Comparison of ENCODE assay signal across 1 cellular context in the genomic region with DNA sequence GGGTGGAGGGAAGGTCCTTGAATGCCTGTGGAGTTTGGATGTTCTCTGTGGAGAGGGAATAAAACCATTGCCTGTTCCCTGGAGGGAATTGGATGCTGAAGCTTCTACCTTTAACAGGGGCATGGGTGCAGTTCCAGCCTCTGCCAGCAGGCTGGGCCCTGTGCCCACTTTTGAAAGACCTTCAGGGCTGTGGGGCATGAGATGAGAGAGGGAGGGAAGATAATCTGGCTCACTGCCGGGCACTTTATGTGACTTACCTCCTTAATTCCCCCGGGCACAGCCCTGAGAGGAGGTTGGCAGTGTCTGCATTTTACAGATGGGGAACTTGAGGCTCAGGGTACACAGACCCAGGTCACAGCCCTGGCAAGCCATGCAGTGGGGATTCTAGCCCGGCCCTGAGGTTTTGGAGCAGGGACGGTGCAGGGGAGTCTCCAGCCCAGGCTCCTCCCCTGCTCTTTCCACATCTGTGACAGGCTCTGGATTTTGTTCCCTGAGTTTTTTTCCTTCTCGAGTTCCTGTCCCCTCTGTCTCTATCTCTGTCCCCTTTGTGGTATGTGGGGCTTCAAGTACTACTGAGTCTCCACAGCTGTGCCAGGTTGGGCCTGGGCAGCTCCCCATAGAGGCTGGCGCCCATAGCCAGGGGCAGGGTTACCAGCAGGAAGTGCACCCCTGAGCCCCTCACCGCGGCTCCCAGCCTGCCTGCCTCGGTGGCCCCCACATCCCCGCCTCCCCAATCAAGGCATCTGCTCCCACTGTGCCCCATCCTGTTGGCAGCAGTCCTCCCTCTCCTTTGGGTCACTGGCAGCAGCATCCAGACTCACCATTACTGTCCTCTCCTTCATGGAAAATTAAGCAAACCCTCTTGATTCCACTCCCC.
TF ChIP-seq lines count a peak whose summit lies in the region.

No MANE protein-coding gene starts in this region.

TF ChIP-seq in HepG2, 621 proteins besides CTCF, POLR2A, EP300 and RAD21 (continued from another document and continues in another):
- TF ChIP-seq, protein P1, sequence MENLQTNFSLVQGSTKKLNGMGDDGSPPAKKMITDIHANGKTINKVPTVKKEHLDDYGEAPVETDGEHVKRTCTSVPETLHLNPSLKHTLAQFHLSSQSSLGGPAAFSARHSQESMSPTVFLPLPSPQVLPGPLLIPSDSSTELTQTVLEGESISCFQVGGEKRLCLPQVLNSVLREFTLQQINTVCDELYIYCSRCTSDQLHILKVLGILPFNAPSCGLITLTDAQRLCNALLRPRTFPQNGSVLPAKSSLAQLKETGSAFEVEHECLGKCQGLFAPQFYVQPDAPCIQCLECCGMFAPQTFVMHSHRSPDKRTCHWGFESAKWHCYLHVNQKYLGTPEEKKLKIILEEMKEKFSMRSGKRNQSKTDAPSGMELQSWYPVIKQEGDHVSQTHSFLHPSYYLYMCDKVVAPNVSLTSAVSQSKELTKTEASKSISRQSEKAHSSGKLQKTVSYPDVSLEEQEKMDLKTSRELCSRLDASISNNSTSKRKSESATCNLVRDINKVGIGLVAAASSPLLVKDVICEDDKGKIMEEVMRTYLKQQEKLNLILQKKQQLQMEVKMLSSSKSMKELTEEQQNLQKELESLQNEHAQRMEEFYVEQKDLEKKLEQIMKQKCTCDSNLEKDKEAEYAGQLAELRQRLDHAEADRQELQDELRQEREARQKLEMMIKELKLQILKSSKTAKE (CRISPR knock-in tag; IDR thresholded peaks at IDR 0.05; ENCODE audit: borderline replicate concordance): no peak
- TF ChIP-seq ZNF775 (CRISPR knock-in tag; IDR thresholded peaks at IDR 0.05; ENCODE audit: borderline replicate concordance) (no peak), RFXAP (CRISPR knock-in tag; IDR thresholded peaks at IDR 0.05; ENCODE audit: borderline replicate concordance) (0 out of 2 replicates have a peak, but pooled peaks have one; percentile 36), SIX4 (CRISPR knock-in tag; IDR thresholded peaks at IDR 0.05) (no peak), STAG1 (CRISPR knock-in tag; IDR thresholded peaks at IDR 0.05) (peak; percentile 97), KLF6 (CRISPR knock-in tag; IDR thresholded peaks at IDR 0.05) (no peak), KDM2A (CRISPR knock-in tag; IDR thresholded peaks at IDR 0.05; ENCODE audit: borderline replicate concordance, low read depth) (0 out of 2 replicates have a peak, but pooled peaks have one; percentile 32), MED13 (CRISPR knock-in tag; IDR thresholded peaks at IDR 0.05) (no peak), ONECUT2 (CRISPR knock-in tag; IDR thresholded peaks at IDR 0.05) (no peak), SMC3 (IDR thresholded peaks at IDR 0.05; ENCODE audit: low read length) (peak; percentile 85), ZSCAN30 (CRISPR knock-in tag; IDR thresholded peaks at IDR 0.05) (no peak), SIN3B (IDR thresholded peaks at IDR 0.05; ENCODE audit: low read length) (no peak), ZFX (CRISPR knock-in tag; IDR thresholded peaks at IDR 0.05; ENCODE audit: low read depth) (peak; percentile 5; the same call in 1 of the 2 replicates), SKI (IDR thresholded peaks at IDR 0.05; ENCODE audit: partially characterized antibody) (no peak), ZC3H13 (CRISPR knock-in tag; IDR thresholded peaks at IDR 0.05) (no peak), SALL1 (CRISPR knock-in tag; IDR thresholded peaks at IDR 0.05) (0 out of 2 replicates have a peak, but pooled peaks have one; percentile 31), ZNF33B (CRISPR knock-in tag; IDR thresholded peaks at IDR 0.05) (no peak), ZNF225 (CRISPR knock-in tag; IDR thresholded peaks at IDR 0.05) (no peak), KLF13 (CRISPR knock-in tag; IDR thresholded peaks at IDR 0.05) (no peak), HNF4A (CRISPR knock-in tag; IDR thresholded peaks at IDR 0.05) (0 out of 2 replicates have a peak, but pooled peaks have one; percentile 9), ISL2 (CRISPR knock-in tag; IDR thresholded peaks at IDR 0.05) (peak; percentile 32; the same call in 1 of the 2 replicates), KDM1A (CRISPR knock-in tag; IDR thresholded peaks at IDR 0.05) (no peak), ZKSCAN8 (CRISPR knock-in tag; IDR thresholded peaks at IDR 0.05; ENCODE audit: borderline replicate concordance) (no peak), ZFP90 (CRISPR knock-in tag; IDR thresholded peaks at IDR 0.05; ENCODE audit: borderline replicate concordance) (peak; percentile 72; the same call in 1 of the 2 replicates)
- TF ChIP-seq, protein P2, sequence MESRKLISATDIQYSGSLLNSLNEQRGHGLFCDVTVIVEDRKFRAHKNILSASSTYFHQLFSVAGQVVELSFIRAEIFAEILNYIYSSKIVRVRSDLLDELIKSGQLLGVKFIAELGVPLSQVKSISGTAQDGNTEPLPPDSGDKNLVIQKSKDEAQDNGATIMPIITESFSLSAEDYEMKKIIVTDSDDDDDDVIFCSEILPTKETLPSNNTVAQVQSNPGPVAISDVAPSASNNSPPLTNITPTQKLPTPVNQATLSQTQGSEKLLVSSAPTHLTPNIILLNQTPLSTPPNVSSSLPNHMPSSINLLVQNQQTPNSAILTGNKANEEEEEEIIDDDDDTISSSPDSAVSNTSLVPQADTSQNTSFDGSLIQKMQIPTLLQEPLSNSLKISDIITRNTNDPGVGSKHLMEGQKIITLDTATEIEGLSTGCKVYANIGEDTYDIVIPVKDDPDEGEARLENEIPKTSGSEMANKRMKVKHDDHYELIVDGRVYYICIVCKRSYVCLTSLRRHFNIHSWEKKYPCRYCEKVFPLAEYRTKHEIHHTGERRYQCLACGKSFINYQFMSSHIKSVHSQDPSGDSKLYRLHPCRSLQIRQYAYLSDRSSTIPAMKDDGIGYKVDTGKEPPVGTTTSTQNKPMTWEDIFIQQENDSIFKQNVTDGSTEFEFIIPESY (CRISPR knock-in tag; IDR thresholded peaks at IDR 0.05): 0 out of 2 replicates have a peak, but pooled peaks have one; percentile 27
- TF ChIP-seq, protein P3, sequence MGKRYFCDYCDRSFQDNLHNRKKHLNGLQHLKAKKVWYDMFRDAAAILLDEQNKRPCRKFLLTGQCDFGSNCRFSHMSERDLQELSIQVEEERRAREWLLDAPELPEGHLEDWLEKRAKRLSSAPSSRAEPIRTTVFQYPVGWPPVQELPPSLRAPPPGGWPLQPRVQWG (CRISPR knock-in tag; IDR thresholded peaks at IDR 0.05; ENCODE audit: borderline replicate concordance, low read depth): no peak
- TF ChIP-seq, protein P4, sequence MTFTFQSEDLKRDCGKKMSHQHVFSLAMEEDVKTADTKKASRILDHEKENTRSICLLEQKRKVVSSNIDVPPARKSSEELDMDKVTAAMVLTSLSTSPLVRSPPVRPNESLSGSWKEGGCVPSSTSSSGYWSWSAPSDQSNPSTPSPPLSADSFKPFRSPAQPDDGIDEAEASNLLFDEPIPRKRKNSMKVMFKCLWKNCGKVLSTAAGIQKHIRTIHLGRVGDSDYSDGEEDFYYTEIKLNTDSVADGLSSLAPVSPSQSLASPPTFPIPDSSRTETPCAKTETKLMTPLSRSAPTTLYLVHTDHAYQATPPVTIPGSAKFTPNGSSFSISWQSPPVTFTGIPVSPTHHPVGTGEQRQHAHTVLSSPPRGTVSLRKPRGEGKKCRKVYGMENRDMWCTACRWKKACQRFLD (CRISPR knock-in tag; IDR thresholded peaks at IDR 0.05; ENCODE audit: borderline replicate concordance): no peak
- TF ChIP-seq, protein P5, sequence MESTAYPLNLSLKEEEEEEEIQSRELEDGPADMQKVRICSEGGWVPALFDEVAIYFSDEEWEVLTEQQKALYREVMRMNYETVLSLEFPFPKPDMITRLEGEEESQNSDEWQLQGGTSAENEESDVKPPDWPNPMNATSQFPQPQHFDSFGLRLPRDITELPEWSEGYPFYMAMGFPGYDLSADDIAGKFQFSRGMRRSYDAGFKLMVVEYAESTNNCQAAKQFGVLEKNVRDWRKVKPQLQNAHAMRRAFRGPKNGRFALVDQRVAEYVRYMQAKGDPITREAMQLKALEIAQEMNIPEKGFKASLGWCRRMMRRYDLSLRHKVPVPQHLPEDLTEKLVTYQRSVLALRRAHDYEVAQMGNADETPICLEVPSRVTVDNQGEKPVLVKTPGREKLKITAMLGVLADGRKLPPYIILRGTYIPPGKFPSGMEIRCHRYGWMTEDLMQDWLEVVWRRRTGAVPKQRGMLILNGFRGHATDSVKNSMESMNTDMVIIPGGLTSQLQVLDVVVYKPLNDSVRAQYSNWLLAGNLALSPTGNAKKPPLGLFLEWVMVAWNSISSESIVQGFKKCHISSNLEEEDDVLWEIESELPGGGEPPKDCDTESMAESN (CRISPR knock-in tag; conservative IDR thresholded peaks at IDR 0.05): 0 out of 2 replicates have a peak, but pooled peaks have one; percentile 20
- TF ChIP-seq, protein P6, sequence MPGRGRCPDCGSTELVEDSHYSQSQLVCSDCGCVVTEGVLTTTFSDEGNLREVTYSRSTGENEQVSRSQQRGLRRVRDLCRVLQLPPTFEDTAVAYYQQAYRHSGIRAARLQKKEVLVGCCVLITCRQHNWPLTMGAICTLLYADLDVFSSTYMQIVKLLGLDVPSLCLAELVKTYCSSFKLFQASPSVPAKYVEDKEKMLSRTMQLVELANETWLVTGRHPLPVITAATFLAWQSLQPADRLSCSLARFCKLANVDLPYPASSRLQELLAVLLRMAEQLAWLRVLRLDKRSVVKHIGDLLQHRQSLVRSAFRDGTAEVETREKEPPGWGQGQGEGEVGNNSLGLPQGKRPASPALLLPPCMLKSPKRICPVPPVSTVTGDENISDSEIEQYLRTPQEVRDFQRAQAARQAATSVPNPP (CRISPR knock-in tag; IDR thresholded peaks at IDR 0.05): no peak
- TF ChIP-seq, protein P7, sequence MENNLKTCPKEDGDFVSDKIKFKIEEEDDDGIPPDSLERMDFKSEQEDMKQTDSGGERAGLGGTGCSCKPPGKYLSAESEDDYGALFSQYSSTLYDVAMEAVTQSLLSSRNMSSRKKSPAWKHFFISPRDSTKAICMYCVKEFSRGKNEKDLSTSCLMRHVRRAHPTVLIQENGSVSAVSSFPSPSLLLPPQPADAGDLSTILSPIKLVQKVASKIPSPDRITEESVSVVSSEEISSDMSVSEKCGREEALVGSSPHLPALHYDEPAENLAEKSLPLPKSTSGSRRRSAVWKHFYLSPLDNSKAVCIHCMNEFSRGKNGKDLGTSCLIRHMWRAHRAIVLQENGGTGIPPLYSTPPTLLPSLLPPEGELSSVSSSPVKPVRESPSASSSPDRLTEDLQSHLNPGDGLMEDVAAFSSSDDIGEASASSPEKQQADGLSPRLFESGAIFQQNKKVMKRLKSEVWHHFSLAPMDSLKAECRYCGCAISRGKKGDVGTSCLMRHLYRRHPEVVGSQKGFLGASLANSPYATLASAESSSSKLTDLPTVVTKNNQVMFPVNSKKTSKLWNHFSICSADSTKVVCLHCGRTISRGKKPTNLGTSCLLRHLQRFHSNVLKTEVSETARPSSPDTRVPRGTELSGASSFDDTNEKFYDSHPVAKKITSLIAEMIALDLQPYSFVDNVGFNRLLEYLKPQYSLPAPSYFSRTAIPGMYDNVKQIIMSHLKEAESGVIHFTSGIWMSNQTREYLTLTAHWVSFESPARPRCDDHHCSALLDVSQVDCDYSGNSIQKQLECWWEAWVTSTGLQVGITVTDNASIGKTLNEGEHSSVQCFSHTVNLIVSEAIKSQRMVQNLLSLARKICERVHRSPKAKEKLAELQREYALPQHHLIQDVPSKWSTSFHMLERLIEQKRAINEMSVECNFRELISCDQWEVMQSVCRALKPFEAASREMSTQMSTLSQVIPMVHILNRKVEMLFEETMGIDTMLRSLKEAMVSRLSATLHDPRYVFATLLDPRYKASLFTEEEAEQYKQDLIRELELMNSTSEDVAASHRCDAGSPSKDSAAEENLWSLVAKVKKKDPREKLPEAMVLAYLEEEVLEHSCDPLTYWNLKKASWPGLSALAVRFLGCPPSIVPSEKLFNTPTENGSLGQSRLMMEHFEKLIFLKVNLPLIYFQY (CRISPR knock-in tag; IDR thresholded peaks at IDR 0.05; ENCODE audit: borderline replicate concordance): no peak
- TF ChIP-seq, protein P8, sequence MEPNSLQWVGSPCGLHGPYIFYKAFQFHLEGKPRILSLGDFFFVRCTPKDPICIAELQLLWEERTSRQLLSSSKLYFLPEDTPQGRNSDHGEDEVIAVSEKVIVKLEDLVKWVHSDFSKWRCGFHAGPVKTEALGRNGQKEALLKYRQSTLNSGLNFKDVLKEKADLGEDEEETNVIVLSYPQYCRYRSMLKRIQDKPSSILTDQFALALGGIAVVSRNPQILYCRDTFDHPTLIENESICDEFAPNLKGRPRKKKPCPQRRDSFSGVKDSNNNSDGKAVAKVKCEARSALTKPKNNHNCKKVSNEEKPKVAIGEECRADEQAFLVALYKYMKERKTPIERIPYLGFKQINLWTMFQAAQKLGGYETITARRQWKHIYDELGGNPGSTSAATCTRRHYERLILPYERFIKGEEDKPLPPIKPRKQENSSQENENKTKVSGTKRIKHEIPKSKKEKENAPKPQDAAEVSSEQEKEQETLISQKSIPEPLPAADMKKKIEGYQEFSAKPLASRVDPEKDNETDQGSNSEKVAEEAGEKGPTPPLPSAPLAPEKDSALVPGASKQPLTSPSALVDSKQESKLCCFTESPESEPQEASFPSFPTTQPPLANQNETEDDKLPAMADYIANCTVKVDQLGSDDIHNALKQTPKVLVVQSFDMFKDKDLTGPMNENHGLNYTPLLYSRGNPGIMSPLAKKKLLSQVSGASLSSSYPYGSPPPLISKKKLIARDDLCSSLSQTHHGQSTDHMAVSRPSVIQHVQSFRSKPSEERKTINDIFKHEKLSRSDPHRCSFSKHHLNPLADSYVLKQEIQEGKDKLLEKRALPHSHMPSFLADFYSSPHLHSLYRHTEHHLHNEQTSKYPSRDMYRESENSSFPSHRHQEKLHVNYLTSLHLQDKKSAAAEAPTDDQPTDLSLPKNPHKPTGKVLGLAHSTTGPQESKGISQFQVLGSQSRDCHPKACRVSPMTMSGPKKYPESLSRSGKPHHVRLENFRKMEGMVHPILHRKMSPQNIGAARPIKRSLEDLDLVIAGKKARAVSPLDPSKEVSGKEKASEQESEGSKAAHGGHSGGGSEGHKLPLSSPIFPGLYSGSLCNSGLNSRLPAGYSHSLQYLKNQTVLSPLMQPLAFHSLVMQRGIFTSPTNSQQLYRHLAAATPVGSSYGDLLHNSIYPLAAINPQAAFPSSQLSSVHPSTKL (CRISPR knock-in tag; IDR thresholded peaks at IDR 0.05): peak; percentile 29; the same call in 1 of the 2 replicates
- TF ChIP-seq, protein P9, sequence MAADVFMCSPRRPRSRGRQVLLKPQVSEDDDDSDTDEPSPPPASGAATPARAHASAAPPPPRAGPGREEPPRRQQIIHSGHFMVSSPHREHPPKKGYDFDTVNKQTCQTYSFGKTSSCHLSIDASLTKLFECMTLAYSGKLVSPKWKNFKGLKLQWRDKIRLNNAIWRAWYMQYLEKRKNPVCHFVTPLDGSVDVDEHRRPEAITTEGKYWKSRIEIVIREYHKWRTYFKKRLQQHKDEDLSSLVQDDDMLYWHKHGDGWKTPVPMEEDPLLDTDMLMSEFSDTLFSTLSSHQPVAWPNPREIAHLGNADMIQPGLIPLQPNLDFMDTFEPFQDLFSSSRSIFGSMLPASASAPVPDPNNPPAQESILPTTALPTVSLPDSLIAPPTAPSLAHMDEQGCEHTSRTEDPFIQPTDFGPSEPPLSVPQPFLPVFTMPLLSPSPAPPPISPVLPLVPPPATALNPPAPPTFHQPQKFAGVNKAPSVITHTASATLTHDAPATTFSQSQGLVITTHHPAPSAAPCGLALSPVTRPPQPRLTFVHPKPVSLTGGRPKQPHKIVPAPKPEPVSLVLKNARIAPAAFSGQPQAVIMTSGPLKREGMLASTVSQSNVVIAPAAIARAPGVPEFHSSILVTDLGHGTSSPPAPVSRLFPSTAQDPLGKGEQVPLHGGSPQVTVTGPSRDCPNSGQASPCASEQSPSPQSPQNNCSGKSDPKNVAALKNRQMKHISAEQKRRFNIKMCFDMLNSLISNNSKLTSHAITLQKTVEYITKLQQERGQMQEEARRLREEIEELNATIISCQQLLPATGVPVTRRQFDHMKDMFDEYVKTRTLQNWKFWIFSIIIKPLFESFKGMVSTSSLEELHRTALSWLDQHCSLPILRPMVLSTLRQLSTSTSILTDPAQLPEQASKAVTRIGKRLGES (CRISPR knock-in tag; IDR thresholded peaks at IDR 0.05; ENCODE audit: borderline replicate concordance): no peak
